ENCODE assay signal across 8 cellular contexts in genomic region chr17:77834170-77835115, GRCh38.
DNase-seq lines count a peak whose midpoint lies in the region; ATAC-seq and TF ChIP-seq lines count a peak whose summit lies in the region.

No MANE protein-coding gene starts in this region.

- no peak overlapping the region for H3K4me3 ChIP-seq in skeletal muscle cell (ENCODE audit: low read depth, low read length)

- ATAC-seq in foreskin keratinocyte, result peak; percentile 81
- no peak for ATAC-seq in GM19035 (IDR thresholded peaks at IDR 0.05; ENCODE audit: unreplicated experiment)
- no peak for ATAC-seq in HG03460 (IDR thresholded peaks at IDR 0.05; ENCODE audit: unreplicated experiment)

- H3K27me3 ChIP-seq in foreskin keratinocyte, result peaks cover 6% of the 10 kb centered on the region

- DNase-seq in GM20000 (ENCODE audit: low spot score) (peak; percentile 61), OCI-M1 (lab: John Stamatoyannopoulos, UW) (peak; percentile 96), foreskin keratinocyte (peak in 1 of 2 donors; percentile 44), skeletal muscle cell (ENCODE audit: low read depth) (peak; percentile 62), NCI-H774 (lab: John Stamatoyannopoulos, UW) (no peak)
- peak; percentile 59 for DNase-seq in activated T-cell treated with anti-CD3 and anti-CD28 coated beads, Interleukin-2, amount 50 U/mL, for 1 hour

- no peak overlapping the region for H3K27ac ChIP-seq in foreskin keratinocyte

- no peak for TF ChIP-seq CTCF in GM20000 (IDR thresholded peaks at IDR 0.05; ENCODE audit: extremely low read depth, missing control alignments)
- TF ChIP-seq CTCF in foreskin keratinocyte (conservative IDR thresholded peaks at IDR 0.05), result no peak

- H3K4me1 ChIP-seq in foreskin keratinocyte, result no peaks in the 10 kb centered on the region
